In genomic region chr12:120574106-120574505, GRCh38 we compare ENCODE assay signal across 21 cellular contexts. TPM values are rescaled to one million over a fixed set of nuclear protein-coding genes. Genes with fewer than 3 reads are reported as not detected.
A peak's percentile ranks its signal among the peaks of the same experiment; 100 is the strongest.
DNase-seq lines count a peak whose midpoint lies in the region; ATAC-seq and TF ChIP-seq lines count a peak whose summit lies in the region.
"Had no signal": no experiment of that assay in that cellular context is flagged by ENCODE, and none has a peak within 500 bp of the region (broad histone marks: within the 10 kb centered on the region; RNA-seq: fewer than 3 reads in every experiment).

No MANE protein-coding gene starts in this region.

- TF ChIP-seq CTCF in thyroid gland (IDR thresholded peaks at IDR 0.05) (no peak), breast epithelium (IDR thresholded peaks at IDR 0.05) (no peak)

- no peak for TF ChIP-seq POLR2A in thyroid gland (IDR thresholded peaks at IDR 0.05)
- no peak for TF ChIP-seq POLR2A in breast epithelium (IDR thresholded peaks at IDR 0.05)

- DNase-seq in activated T-cell treated with anti-CD3 and anti-CD28 coated beads, Interleukin-2, amount 50 U/mL, for 72 hours, result no peak
- DNase-seq in activated T-cell treated with anti-CD3 and anti-CD28 coated beads for 4 hours (no peak), fibroblast of gingiva (ENCODE audit: low read depth) (peak; percentile 82), thyroid gland (no peak), breast epithelium (ENCODE audit: low spot score in 2 of 2) (no peak)
- no peak for DNase-seq in stimulated activated effector memory CD8-positive, alpha-beta T cell treated with anti-CD3 and anti-CD28 coated beads, Interleukin-12 subunit alpha, Interleukin-12 subunit beta, amount 100 ng/mL, for 72 hours (ENCODE audit: low spot score in 2 of 2)
- DNase-seq: activated CD4-positive, alpha-beta T cell treated with anti-CD3 and anti-CD28 coated beads for 48 hours; activated effector memory CD4-positive, alpha-beta T cell treated with anti-CD3 and anti-CD28 coated beads, Interleukin-2, amount 50 U/mL, for 16 hours; DND-41; islet precursor cell; NCI-H1092 treated with DMSO at 0.1 percent for 48 hours; NCI-H187 treated with DMSO at 0.1 percent for 48 hours; NCI-H526 treated with DMSO at 0.1 percent for 48 hours; SJCRH30; stimulated activated CD8-positive, alpha-beta memory T cell treated with anti-CD3 and anti-CD28 coated beads, Interleukin-4, amount 100 ng/mL, for 48 hours had no signal

- H3K4me1 Mint-ChIP-seq in activated T-cell treated with anti-CD3 and anti-CD28 coated beads, Interleukin-2, amount 50 U/mL, for 72 hours (ENCODE audit: low read depth), result peaks cover 6% of the 10 kb centered on the region
- peaks cover 4% of the 10 kb centered on the region for H3K4me1 Mint-ChIP-seq in activated T-helper 17 cell treated with anti-CD3 and anti-CD28 coated beads, Interleukin-2, amount 50 U/mL, for 72 hours
- H3K4me1 Mint-ChIP-seq in stimulated activated effector memory CD8-positive, alpha-beta T cell treated with anti-CD3 and anti-CD28 coated beads, Interleukin-12 subunit alpha, Interleukin-12 subunit beta, amount 100 ng/mL, for 72 hours, result no peaks in the 10 kb centered on the region
- H3K4me1 Mint-ChIP-seq: neural progenitor cell had no signal

- H3K4me1 ChIP-seq in thyroid gland, result no peaks in the 10 kb centered on the region
- H3K4me1 ChIP-seq in breast epithelium, result no peaks in the 10 kb centered on the region
- H3K4me1 ChIP-seq: A549, HAP-1, neural progenitor cell, SJCRH30 had no signal

- no peak overlapping the region for H3K27ac ChIP-seq in thyroid gland
- peak overlapping the region in 1 of 2 donors; percentile 6 for H3K27ac ChIP-seq in breast epithelium
- H3K27ac ChIP-seq: A549, neural progenitor cell, SJCRH30 had no signal

- peak overlapping the region; percentile 9 for H3K27ac Mint-ChIP-seq in activated T-cell treated with anti-CD3 and anti-CD28 coated beads, Interleukin-2, amount 50 U/mL, for 72 hours
- H3K27ac Mint-ChIP-seq in activated T-helper 17 cell treated with anti-CD3 and anti-CD28 coated beads, Interleukin-2, amount 50 U/mL, for 72 hours, result peak overlapping the region; percentile 17
- peak overlapping the region; percentile 55 for H3K27ac Mint-ChIP-seq in stimulated activated effector memory CD8-positive, alpha-beta T cell treated with anti-CD3 and anti-CD28 coated beads, Interleukin-12 subunit alpha, Interleukin-12 subunit beta, amount 100 ng/mL, for 72 hours
- H3K27ac Mint-ChIP-seq: neural progenitor cell had no signal

- peaks cover 14 to 45% of the 10 kb centered on the region in 2 donors for H3K36me3 Mint-ChIP-seq in activated T-cell treated with anti-CD3 and anti-CD28 coated beads, Interleukin-2, amount 50 U/mL, for 72 hours (ENCODE audit: insufficient read depth in 2 of 2)
- peaks cover 100% of the 10 kb centered on the region for H3K36me3 Mint-ChIP-seq in activated T-helper 17 cell treated with anti-CD3 and anti-CD28 coated beads, Interleukin-2, amount 50 U/mL, for 72 hours (ENCODE audit: low read depth)
- H3K36me3 Mint-ChIP-seq in stimulated activated effector memory CD8-positive, alpha-beta T cell treated with anti-CD3 and anti-CD28 coated beads, Interleukin-12 subunit alpha, Interleukin-12 subunit beta, amount 100 ng/mL, for 72 hours, result no peaks in the 10 kb centered on the region

- H3K36me3 ChIP-seq in thyroid gland (peaks cover 86 to 90% of the 10 kb centered on the region in 2 donors), breast epithelium (peaks cover 20% of the 10 kb centered on the region)
- H3K36me3 ChIP-seq: neural progenitor cell had no signal

- H3K4me3 Mint-ChIP-seq in activated T-cell treated with anti-CD3 and anti-CD28 coated beads, Interleukin-2, amount 50 U/mL, for 72 hours, result no peak overlapping the region
- H3K4me3 Mint-ChIP-seq in activated T-helper 17 cell treated with anti-CD3 and anti-CD28 coated beads, Interleukin-2, amount 50 U/mL, for 72 hours, result no peak overlapping the region
- H3K4me3 Mint-ChIP-seq in stimulated activated effector memory CD8-positive, alpha-beta T cell treated with anti-CD3 and anti-CD28 coated beads, Interleukin-12 subunit alpha, Interleukin-12 subunit beta, amount 100 ng/mL, for 72 hours, result no peak overlapping the region
- H3K4me3 Mint-ChIP-seq: neural progenitor cell had no signal

- no peaks in the 10 kb centered on the region for H3K9me3 Mint-ChIP-seq in activated T-cell treated with anti-CD3 and anti-CD28 coated beads, Interleukin-2, amount 50 U/mL, for 72 hours
- H3K9me3 Mint-ChIP-seq in activated T-helper 17 cell treated with anti-CD3 and anti-CD28 coated beads, Interleukin-2, amount 50 U/mL, for 72 hours, result no peaks in the 10 kb centered on the region
- no peaks in the 10 kb centered on the region for H3K9me3 Mint-ChIP-seq in stimulated activated effector memory CD8-positive, alpha-beta T cell treated with anti-CD3 and anti-CD28 coated beads, Interleukin-12 subunit alpha, Interleukin-12 subunit beta, amount 100 ng/mL, for 72 hours
- H3K9me3 Mint-ChIP-seq: neural progenitor cell had no signal

- H3K27me3 ChIP-seq in thyroid gland, result no peaks in the 10 kb centered on the region
- no peaks in the 10 kb centered on the region for H3K27me3 ChIP-seq in breast epithelium
- H3K27me3 ChIP-seq: neural progenitor cell, SJCRH30 had no signal

- no peaks in the 10 kb centered on the region for H3K27me3 Mint-ChIP-seq in activated T-cell treated with anti-CD3 and anti-CD28 coated beads, Interleukin-2, amount 50 U/mL, for 72 hours (ENCODE audit: low read depth)
- no peaks in the 10 kb centered on the region for H3K27me3 Mint-ChIP-seq in activated T-helper 17 cell treated with anti-CD3 and anti-CD28 coated beads, Interleukin-2, amount 50 U/mL, for 72 hours

- H3K4me3 ChIP-seq in thyroid gland (replicated peaks in 1 of 3) (no peak overlapping the region), breast epithelium (no peak overlapping the region)
- H3K4me3 ChIP-seq: A549, GM12878, HAP-1, neural progenitor cell, SJCRH30 had no signal

- 84% methylated on average over 2 of the region's 2 CpGs for WGBS in thyroid gland, 2 donors

- no peak for ATAC-seq in activated T-cell treated with anti-CD3 and anti-CD28 coated beads, Interleukin-2, amount 50 U/mL, for 72 hours (replicated peaks in 1 of 2)
- ATAC-seq in activated T-helper 17 cell treated with anti-CD3 and anti-CD28 coated beads, Interleukin-2, amount 50 U/mL, for 72 hours (replicated peaks), result no peak
- ATAC-seq in stimulated activated effector memory CD8-positive, alpha-beta T cell treated with anti-CD3 and anti-CD28 coated beads, Interleukin-12 subunit alpha, Interleukin-12 subunit beta, amount 100 ng/mL, for 72 hours, result no peak
- ATAC-seq in HG02973 (IDR thresholded peaks at IDR 0.05; ENCODE audit: unreplicated experiment), result no peak
- ATAC-seq: A549, GM12878 had no signal

- intact Hi-C loops in thyroid gland (cut with DNase I), result no loop called here
- intact Hi-C loops in breast epithelium (cut with DNase I; ENCODE audit: low total_unique reads), result no loop called here

- H3K9me3 ChIP-seq in thyroid gland (no peaks in the 10 kb centered on the region), breast epithelium (no peaks in the 10 kb centered on the region)
- H3K9me3 ChIP-seq: A549, HAP-1, SJCRH30 had no signal

RNA-seq across cellular contexts. Expression of gene POP5, which starts 7.1 kb away (rescaled TPM):
- total RNA-seq in activated T-cell treated with anti-CD3 and anti-CD28 coated beads, Interleukin-2, amount 50 U/mL, for 72 hours, result 10 to 100 TPM; 37.4 to 40.8 TPM
- 10 to 100 TPM; 29.9 to 41.5 TPM for total RNA-seq in activated T-helper 17 cell treated with anti-CD3 and anti-CD28 coated beads, Interleukin-2, amount 50 U/mL, for 72 hours
- total RNA-seq in thyroid gland (10 to 100 TPM; 27.9 to 72.0 (median 38.5) TPM), breast epithelium (10 to 100 TPM; 35.4 to 43.8 (median 42.4) TPM)

RNA-seq across cellular contexts. Expression of gene RNF10, which starts 40.0 kb away (rescaled TPM):
- total RNA-seq in activated T-cell treated with anti-CD3 and anti-CD28 coated beads, Interleukin-2, amount 50 U/mL, for 72 hours, result 100 to 1,000 TPM; 198 to 200 TPM
- 100 to 1,000 TPM; 182 to 212 TPM for total RNA-seq in activated T-helper 17 cell treated with anti-CD3 and anti-CD28 coated beads, Interleukin-2, amount 50 U/mL, for 72 hours
- total RNA-seq in thyroid gland, result 100 to 1,000 TPM in 3 of 4 donors, 10 to 100 TPM in 1; 62.5 to 159 (median 127) TPM
- total RNA-seq in breast epithelium, result 100 to 1,000 TPM; 112 to 164 (median 149) TPM

RNA-seq across cellular contexts. Expression of gene COQ5, which starts 45.1 kb away (rescaled TPM):
- 10 to 100 TPM; 28.9 to 36.7 TPM for total RNA-seq in activated T-cell treated with anti-CD3 and anti-CD28 coated beads, Interleukin-2, amount 50 U/mL, for 72 hours
- total RNA-seq in activated T-helper 17 cell treated with anti-CD3 and anti-CD28 coated beads, Interleukin-2, amount 50 U/mL, for 72 hours, result 10 to 100 TPM; 17.2 to 21.8 TPM
- total RNA-seq in thyroid gland (10 to 100 TPM; 17.9 to 33.3 (median 32.8) TPM), breast epithelium (10 to 100 TPM; 26.2 to 33.0 (median 26.5) TPM)
